Comparison of ENCODE assay signal across 8 cellular contexts in the genomic region with DNA sequence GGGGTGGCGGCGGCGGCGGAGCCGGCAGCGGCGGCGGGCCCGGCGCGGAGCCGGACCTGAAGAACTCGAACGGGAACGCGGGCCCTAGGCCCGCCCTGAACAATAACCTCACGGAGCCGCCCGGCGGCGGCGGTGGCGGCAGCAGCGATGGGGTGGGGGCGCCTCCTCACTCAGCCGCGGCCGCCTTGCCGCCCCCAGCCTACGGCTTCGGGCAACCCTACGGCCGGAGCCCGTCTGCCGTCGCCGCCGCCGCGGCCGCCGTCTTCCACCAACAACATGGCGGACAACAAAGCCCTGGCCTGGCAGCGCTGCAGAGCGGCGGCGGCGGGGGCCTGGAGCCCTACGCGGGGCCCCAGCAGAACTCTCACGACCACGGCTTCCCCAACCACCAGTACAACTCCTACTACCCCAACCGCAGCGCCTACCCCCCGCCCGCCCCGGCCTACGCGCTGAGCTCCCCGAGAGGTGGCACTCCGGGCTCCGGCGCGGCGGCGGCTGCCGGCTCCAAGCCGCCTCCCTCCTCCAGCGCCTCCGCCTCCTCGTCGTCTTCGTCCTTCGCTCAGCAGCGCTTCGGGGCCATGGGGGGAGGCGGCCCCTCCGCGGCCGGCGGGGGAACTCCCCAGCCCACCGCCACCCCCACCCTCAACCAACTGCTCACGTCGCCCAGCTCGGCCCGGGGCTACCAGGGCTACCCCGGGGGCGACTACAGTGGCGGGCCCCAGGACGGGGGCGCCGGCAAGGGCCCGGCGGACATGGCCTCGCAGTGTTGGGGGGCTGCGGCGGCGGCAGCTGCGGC. TPM values are rescaled to one million over a fixed set of nuclear protein-coding genes. Genes with fewer than 3 reads are reported as not detected.
DNase-seq lines count a peak whose midpoint lies in the region; ATAC-seq, FAIRE-seq and TF ChIP-seq lines count a peak whose summit lies in the region.

No MANE protein-coding gene starts in this region.

- H3K4me3 Mint-ChIP-seq in HFFc6: peak overlapping the region; percentile 67
- H3K4me3 Mint-ChIP-seq in activated CD4-positive, alpha-beta T cell treated with anti-CD3 and anti-CD28 coated beads, Interleukin-2, amount 10 ng/mL, durations not matched to agents 7 days and 5 days: peak overlapping the region; percentile 71
- H3K4me3 Mint-ChIP-seq in stimulated activated effector memory CD8-positive, alpha-beta T cell treated with anti-CD3 and anti-CD28 coated beads, Interleukin-12 subunit alpha, Interleukin-12 subunit beta, amount 100 ng/mL, for 72 hours: no peak overlapping the region

- intact Hi-C loops in A673 (cut with micrococcal nuclease; ENCODE audit: unreplicated experiment): loop anchor here (5.0 kb wide), 1 partner anchor 90 kb away; the partner anchor contains the start of gene PIGV

- peaks cover 34% of the 10 kb centered on the region for H3K4me1 Mint-ChIP-seq in HFFc6 (ENCODE audit: low read depth)
- peaks cover 25% of the 10 kb centered on the region for H3K4me1 Mint-ChIP-seq in activated CD4-positive, alpha-beta T cell treated with anti-CD3 and anti-CD28 coated beads, Interleukin-2, amount 10 ng/mL, durations not matched to agents 7 days and 5 days
- H3K4me1 Mint-ChIP-seq in stimulated activated effector memory CD8-positive, alpha-beta T cell treated with anti-CD3 and anti-CD28 coated beads, Interleukin-12 subunit alpha, Interleukin-12 subunit beta, amount 100 ng/mL, for 72 hours: peaks cover 31% of the 10 kb centered on the region

- peak; percentile 27 for ATAC-seq in stimulated activated effector memory CD8-positive, alpha-beta T cell treated with anti-CD3 and anti-CD28 coated beads, Interleukin-12 subunit alpha, Interleukin-12 subunit beta, amount 100 ng/mL, for 72 hours

- H3K9ac ChIP-seq in muscle layer of colon (ENCODE audit: low read length): peak overlapping the region; percentile 29

- H3K36me3 ChIP-seq in A673 (ENCODE audit: insufficient read depth, low read length, poor library complexity, severe bottlenecking) (no peaks in the 10 kb centered on the region), ectodermal cell (ENCODE audit: control insufficient read depth, insufficient read depth, low read length) (no peaks in the 10 kb centered on the region), muscle layer of colon (ENCODE audit: insufficient read depth, low read length) (no peaks in the 10 kb centered on the region)

- H3K27ac ChIP-seq in A673 (ENCODE audit: low read depth, low read length, poor library complexity, severe bottlenecking) (peak overlapping the region; percentile 97), ectodermal cell (ENCODE audit: insufficient read depth, low read depth, low read length, poor library complexity, severe bottlenecking) (peak overlapping the region; percentile 86), muscle layer of colon (ENCODE audit: low read depth, low read length) (peak overlapping the region; percentile 78)

- no peak for FAIRE-seq in HTR-8/SVneo (lab: Jason Lieb, UNC)

- H3K4me1 ChIP-seq in A673 (ENCODE audit: insufficient read depth, low read length, poor library complexity, severe bottlenecking) (peaks cover 59% of the 10 kb centered on the region), ectodermal cell (ENCODE audit: control insufficient read depth, insufficient read depth, low read length) (peaks cover 37% of the 10 kb centered on the region), muscle layer of colon (ENCODE audit: insufficient read depth, low read length) (peaks cover 61% of the 10 kb centered on the region)

- no peaks in the 10 kb centered on the region for H3K27me3 ChIP-seq in A673 (replicated peaks; ENCODE audit: insufficient read depth, low read depth, low read length, poor library complexity)
- H3K27me3 ChIP-seq in ectodermal cell (ENCODE audit: control insufficient read depth, insufficient read depth, low read length, poor library complexity, severe bottlenecking): no peaks in the 10 kb centered on the region
- no peaks in the 10 kb centered on the region for H3K27me3 ChIP-seq in muscle layer of colon (ENCODE audit: control insufficient read depth in 1 of 2, insufficient read depth in 2 of 2, low read length in 2 of 2)

- H3K36me3 Mint-ChIP-seq in HFFc6 (ENCODE audit: low read depth): peaks cover 5% of the 10 kb centered on the region; the same call in 1 of the 2 replicates
- H3K36me3 Mint-ChIP-seq in activated CD4-positive, alpha-beta T cell treated with anti-CD3 and anti-CD28 coated beads, Interleukin-2, amount 10 ng/mL, durations not matched to agents 7 days and 5 days (ENCODE audit: low read depth): no peaks in the 10 kb centered on the region
- H3K36me3 Mint-ChIP-seq in stimulated activated effector memory CD8-positive, alpha-beta T cell treated with anti-CD3 and anti-CD28 coated beads, Interleukin-12 subunit alpha, Interleukin-12 subunit beta, amount 100 ng/mL, for 72 hours: peaks cover 22% of the 10 kb centered on the region

- no peaks in the 10 kb centered on the region for H3K27me3 Mint-ChIP-seq in HFFc6 (ENCODE audit: insufficient read depth)
- H3K27me3 Mint-ChIP-seq in activated CD4-positive, alpha-beta T cell treated with anti-CD3 and anti-CD28 coated beads, Interleukin-2, amount 10 ng/mL, durations not matched to agents 7 days and 5 days: no peaks in the 10 kb centered on the region

- H3K9me3 ChIP-seq in A673 (ENCODE audit: low read depth, low read length, poor library complexity, severe bottlenecking): no peaks in the 10 kb centered on the region
- H3K9me3 ChIP-seq in ectodermal cell (ENCODE audit: control insufficient read depth, low read length): no peaks in the 10 kb centered on the region
- no peaks in the 10 kb centered on the region for H3K9me3 ChIP-seq in muscle layer of colon (ENCODE audit: low read length)

- H3K4me3 ChIP-seq in A673 (ENCODE audit: low read depth, low read length, poor library complexity, severe bottlenecking) (peak overlapping the region; percentile 84), ectodermal cell (ENCODE audit: insufficient read depth, low read depth, low read length) (peak overlapping the region; percentile 94), muscle layer of colon (ENCODE audit: low read depth in 1 of 2, low read length in 2 of 2) (peak overlapping the region; percentile 71 to 78)

- no peaks in the 10 kb centered on the region for H3K9me3 Mint-ChIP-seq in HFFc6
- no peaks in the 10 kb centered on the region for H3K9me3 Mint-ChIP-seq in activated CD4-positive, alpha-beta T cell treated with anti-CD3 and anti-CD28 coated beads, Interleukin-2, amount 10 ng/mL, durations not matched to agents 7 days and 5 days
- no peaks in the 10 kb centered on the region for H3K9me3 Mint-ChIP-seq in stimulated activated effector memory CD8-positive, alpha-beta T cell treated with anti-CD3 and anti-CD28 coated beads, Interleukin-12 subunit alpha, Interleukin-12 subunit beta, amount 100 ng/mL, for 72 hours

- H3K27ac Mint-ChIP-seq in HFFc6: peak overlapping the region; percentile 26; the same call in 1 of the 2 replicates
- peak overlapping the region; percentile 81 for H3K27ac Mint-ChIP-seq in activated CD4-positive, alpha-beta T cell treated with anti-CD3 and anti-CD28 coated beads, Interleukin-2, amount 10 ng/mL, durations not matched to agents 7 days and 5 days
- peak overlapping the region; percentile 37 for H3K27ac Mint-ChIP-seq in stimulated activated effector memory CD8-positive, alpha-beta T cell treated with anti-CD3 and anti-CD28 coated beads, Interleukin-12 subunit alpha, Interleukin-12 subunit beta, amount 100 ng/mL, for 72 hours

- TF ChIP-seq CTCF in A673 (conservative IDR thresholded peaks at IDR 0.05; ENCODE audit: low read depth, low read length) (no peak), HFFc6 (IDR thresholded peaks at IDR 0.05) (peak; percentile 20; the same call in 1 of the 2 replicates)

- 0% methylated on average over 100 of the region's 100 CpGs for WGBS in ectodermal cell, 2 experiments

- POLR2A ChIA-PET in A673 (lab: Charles Lee; ENCODE audit: low non-redundant PET): interaction anchor here (0.5 kb wide), 1 partner anchor 65 kb away, joined by 3 read pairs; no protein-coding TSS in a partner anchor
- POLR2A ChIA-PET in activated CD4-positive, alpha-beta T cell treated with anti-CD3 and anti-CD28 coated beads, Interleukin-2, amount 10 ng/mL, durations not matched to agents 7 days and 5 days (lab: Charles Lee): interaction anchor here (1.4 kb wide), 1 partner anchor 92 kb away, joined by 4 read pairs; no protein-coding TSS in a partner anchor

- DNase-seq in A673 (ENCODE audit: low spot score): no peak
- no peak for DNase-seq in HFFc6
- DNase-seq in activated CD4-positive, alpha-beta T cell treated with anti-CD3 and anti-CD28 coated beads, Interleukin-2, amount 10 ng/mL, durations not matched to agents 7 days and 5 days: peak; percentile 59
- DNase-seq in stimulated activated effector memory CD8-positive, alpha-beta T cell treated with anti-CD3 and anti-CD28 coated beads, Interleukin-12 subunit alpha, Interleukin-12 subunit beta, amount 100 ng/mL, for 72 hours (ENCODE audit: low spot score in 2 of 2): peak; percentile 50 to 80
- DNase-seq in GOT3 (lab: John Stamatoyannopoulos, UW): no peak
- DNase-seq in HTR-8/SVneo (ENCODE audit: insufficient read length, low spot score): no peak

- CTCF ChIA-PET in A673 (lab: Charles Lee): no interaction called here
- CTCF ChIA-PET in activated CD4-positive, alpha-beta T cell treated with anti-CD3 and anti-CD28 coated beads, Interleukin-2, amount 10 ng/mL, durations not matched to agents 7 days and 5 days (lab: Charles Lee): interaction anchor here (0.8 to 4.0 kb wide), 7 partner anchors 23 to 92 kb away, joined by 3 to 15 read pairs (median 4); partner anchors contain the start of gene PIGV

- no TSS peak for BruUV-seq in A673 (replicated peaks; lab: Mats Ljungman, UMichigan)

RNA-seq across cellular contexts. Expression of gene ARID1A, which starts 1.0 kb away (rescaled TPM):
- total RNA-seq in A673 (2021): 120 and 123 TPM in 2 replicates
- total RNA-seq in HFFc6 (2021; fragmentation: NEBNext Ultra II Directional; extraction: Animal tissue kit (Norgen Biotek cat#: 25700)): 10 to 100 TPM; 46.1 to 51.2 (median 49.2) TPM
- total RNA-seq in activated CD4-positive, alpha-beta T cell treated with anti-CD3 and anti-CD28 coated beads, Interleukin-2, amount 10 ng/mL, durations not matched to agents 7 days and 5 days: 100 to 1,000 TPM; 120 TPM
- 103 TPM for polyA plus RNA-seq in ectodermal cell (2013, experiment 1 of 4)
- 120 TPM for polyA plus RNA-seq in ectodermal cell (2013, experiment 2 of 4)
- polyA plus RNA-seq in ectodermal cell (2013, experiment 3 of 4): 84.8 TPM
- 101 TPM for polyA plus RNA-seq in ectodermal cell (2013, experiment 4 of 4)

Comparison
In these comparisons a context has a peak if more than half of its experiments do, and no peak if none do; other contexts are left out.
1. DNase-seq: peak in activated CD4-positive, alpha-beta T cell treated with anti-CD3 and anti-CD28 coated beads, Interleukin-2, amount 10 ng/mL, durations not matched to agents 7 days and 5 days (single experiment) and stimulated activated effector memory CD8-positive, alpha-beta T cell treated with anti-CD3 and anti-CD28 coated beads, Interleukin-12 subunit alpha, Interleukin-12 subunit beta, amount 100 ng/mL, for 72 hours (2 of 2); none in A673 (single experiment), HFFc6 (single experiment), GOT3 (single experiment) and HTR-8/SVneo (single experiment).
2. H3K27ac Mint-ChIP-seq: peak in every context shown above with its lines; median percentile 81 in activated CD4-positive, alpha-beta T cell treated with anti-CD3 and anti-CD28 coated beads, Interleukin-2, amount 10 ng/mL, durations not matched to agents 7 days and 5 days; 37 in stimulated activated effector memory CD8-positive, alpha-beta T cell treated with anti-CD3 and anti-CD28 coated beads, Interleukin-12 subunit alpha, Interleukin-12 subunit beta, amount 100 ng/mL, for 72 hours; 26 in HFFc6.
3. Peak in every context shown above with its lines, with median percentiles within 50 percentile points of each other: H3K27ac ChIP-seq and H3K4me3 ChIP-seq.